ENCODE assay signal across 8 cellular contexts in genomic region chr4:141643557-141643956, GRCh38. TPM values are rescaled to one million over a fixed set of nuclear protein-coding genes. Genes with fewer than 3 reads are reported as not detected.
DNase-seq lines count a peak whose midpoint lies in the region; ATAC-seq and TF ChIP-seq lines count a peak whose summit lies in the region.

No MANE protein-coding gene starts in this region.

- no peak for TF ChIP-seq POLR2A in GM18505 (IDR thresholded peaks at IDR 0.05; ENCODE audit: borderline replicate concordance, extremely low read depth, insufficient read depth, insufficient read length)
- no peak for TF ChIP-seq POLR2A in testis (IDR thresholded peaks at IDR 0.05)

- DNase-seq in NCI-H226: peak; percentile 70
- no peak for DNase-seq in lower lobe of right lung
- DNase-seq in NCI-H2029 treated with DMSO at 0.1 percent for 48 hours (lab: John Stamatoyannopoulos, UW): no peak
- no peak for DNase-seq in right cardiac atrium
- no peak for DNase-seq in head of caudate nucleus
- DNase-seq in testis: no peak

- intact Hi-C loops in lower lobe of right lung (cut with DNase I) (no loop called here), right cardiac atrium (cut with DNase I) (no loop called here), head of caudate nucleus (cut with DNase I) (no loop called here), testis (cut with DNase I; ENCODE audit: low total_unique reads) (no loop called here)

- CTCF ChIA-PET in HEK293 (lab: Yijun Ruan, JAX): interaction anchor here (1.1 to 1.3 kb wide), 2 partner anchors 11 to 297 kb away, joined by 3 read pairs; no protein-coding TSS in a partner anchor

- no peak overlapping the region for H3K27ac ChIP-seq in HEK293 (ENCODE audit: extremely low read depth, low read depth, low read length)
- H3K27ac ChIP-seq in lower lobe of right lung: no peak overlapping the region
- H3K27ac ChIP-seq in right cardiac atrium (ENCODE audit: low read length): no peak overlapping the region
- H3K27ac ChIP-seq in testis: no peak overlapping the region

- WGBS in right cardiac atrium: 61% methylated on average over 1 of the region's 1 CpG
- 55 to 57% methylated on average over 1 of the region's 1 CpG for whole genome bisulfite sequencing in testis, 2 donors

- H3K36me3 ChIP-seq in HEK293 (ENCODE audit: control insufficient read depth in 2 of 2, insufficient read depth in 1 of 2, low read length in 2 of 2) (no peaks in the 10 kb centered on the region), lower lobe of right lung (no peaks in the 10 kb centered on the region), testis (ENCODE audit: low read depth, missing control alignments) (no peaks in the 10 kb centered on the region)

- ATAC-seq in GM18505 (IDR thresholded peaks at IDR 0.05; ENCODE audit: unreplicated experiment) (peak; percentile 45), lower lobe of right lung (peak; percentile 37 to 41), right cardiac atrium (no peak)

- H3K4me3 ChIP-seq in HEK293 (ENCODE audit: low read depth, low read length) (no peak overlapping the region), lower lobe of right lung (no peak overlapping the region), right cardiac atrium (ENCODE audit: low read length) (no peak overlapping the region), testis (no peak overlapping the region)

- H3K27me3 ChIP-seq in lower lobe of right lung (ENCODE audit: low read depth) (no peaks in the 10 kb centered on the region), right cardiac atrium (ENCODE audit: control insufficient read depth, insufficient read depth) (no peaks in the 10 kb centered on the region), testis (no peaks in the 10 kb centered on the region)

- TF ChIP-seq CTCF in HEK293 (tag by site-specific recombination; IDR thresholded peaks at IDR 0.05) (no peak), lower lobe of right lung (IDR thresholded peaks at IDR 0.05) (no peak), testis (IDR thresholded peaks at IDR 0.05) (no peak)

- H3K9me3 ChIP-seq in HEK293 (ENCODE audit: control insufficient read depth, insufficient read depth, low read depth, low read length) (no peaks in the 10 kb centered on the region), lower lobe of right lung (no peaks in the 10 kb centered on the region), right cardiac atrium (ENCODE audit: control insufficient read depth, low read length) (no peaks in the 10 kb centered on the region), testis (no peaks in the 10 kb centered on the region)

- no peaks in the 10 kb centered on the region; the same call in 1 of the 2 replicates for H3K4me1 ChIP-seq in HEK293 (ENCODE audit: control insufficient read depth, insufficient read depth, low read length)
- H3K4me1 ChIP-seq in lower lobe of right lung: peaks cover 19% of the 10 kb centered on the region
- peaks cover 5% of the 10 kb centered on the region for H3K4me1 ChIP-seq in right cardiac atrium (ENCODE audit: control insufficient read depth, insufficient read depth, low read length)
- H3K4me1 ChIP-seq in testis: no peaks in the 10 kb centered on the region

- POLR2A ChIA-PET in HEK293 (lab: Yijun Ruan, JAX): no interaction called here

TF ChIP-seq in HEK293, 187 proteins besides CTCF, POLR2A, EP300 and RAD21:
- TF ChIP-seq ZNF629 (tag by site-specific recombination; IDR thresholded peaks at IDR 0.05) (0 out of 2 replicates have a peak, but pooled peaks have one; percentile 27), PBX3 (CRISPR knock-in tag; IDR thresholded peaks at IDR 0.05) (no peak)

RNA-seq across cellular contexts. Expression of gene IL15, which starts 7.2 kb away (rescaled TPM):
- total RNA-seq in lower lobe of right lung: 9.7 TPM
- total RNA-seq in right cardiac atrium: 1 to 10 TPM; 2.9 to 4.7 (median 3.8) TPM
- polyA plus RNA-seq in right cardiac atrium: 4.7 TPM
- 1 to 10 TPM; 1.5 to 1.7 TPM for total RNA-seq in testis
- 2.7 TPM for polyA plus RNA-seq in testis (ENCODE audit: insufficient read depth, low read depth, low replicate concordance)

Comparison
In these comparisons a context has a peak if more than half of its experiments do, and no peak if none do; other contexts are left out.
1. ATAC-seq: peak in GM18505 (single experiment) and lower lobe of right lung (2 of 2); none in right cardiac atrium (0 of 2).